ENCODE assay signal across 15 cellular contexts in genomic region chr2:10978112-10978670, GRCh38.
"Had no signal": no experiment of that assay in that cellular context is flagged by ENCODE, and none has a peak within 500 bp of the region (broad histone marks: within the 10 kb centered on the region; RNA-seq: fewer than 3 reads in every experiment).

No MANE protein-coding gene starts in this region.

- H3K36me3 Mint-ChIP-seq: immature natural killer cell; natural killer cell; stimulated activated memory B cell treated with anti-CD40 and anti-IgM and Interleukin-4, amounts not matched to agents 10 μg/mL and 1 μg/mL and 100 μg/mL, for 72 hours had no signal

- FAIRE-seq: bronchial epithelial cell, colon, endometrium, TTC549 had no signal

- H3K4me1 ChIP-seq: tibial nerve, uterus had no signal

- H3K9me3 ChIP-seq: tibial nerve, uterus had no signal

- DNase-seq: activated CD4-positive, alpha-beta T cell treated with anti-CD3 and anti-CD28 coated beads, Interleukin-2, amount 50 U/mL, for 1 hour; activated naive CD4-positive, alpha-beta T cell treated with anti-CD3 and anti-CD28 coated beads for 36 hours; activated naive CD8-positive, alpha-beta T cell treated with anti-CD3 and anti-CD28 coated beads, Interleukin-2, amount 50 U/mL, for 24 hours; immature natural killer cell; natural killer cell; stimulated activated CD4-positive, alpha-beta T cell treated with anti-CD3 and anti-CD28 coated beads, Interleukin-2, amount 100 ng/mL, for 48 hours; SW 1271; uterus had no signal

- H3K27me3 ChIP-seq: tibial nerve, uterus had no signal

- H3K36me3 ChIP-seq: tibial nerve, uterus had no signal

- H3K4me3 Mint-ChIP-seq: activated naive CD4-positive, alpha-beta T cell treated with anti-CD3 and anti-CD28 coated beads for 36 hours; activated naive CD8-positive, alpha-beta T cell treated with anti-CD3 and anti-CD28 coated beads, Interleukin-2, amount 50 U/mL, for 24 hours; immature natural killer cell; natural killer cell; stimulated activated memory B cell treated with anti-CD40 and anti-IgM and Interleukin-4, amounts not matched to agents 10 μg/mL and 1 μg/mL and 100 μg/mL, for 72 hours had no signal

- H3K27ac Mint-ChIP-seq: activated naive CD4-positive, alpha-beta T cell treated with anti-CD3 and anti-CD28 coated beads for 36 hours; activated naive CD8-positive, alpha-beta T cell treated with anti-CD3 and anti-CD28 coated beads, Interleukin-2, amount 50 U/mL, for 24 hours; immature natural killer cell; natural killer cell; stimulated activated memory B cell treated with anti-CD40 and anti-IgM and Interleukin-4, amounts not matched to agents 10 μg/mL and 1 μg/mL and 100 μg/mL, for 72 hours had no signal

- H3K27ac ChIP-seq: tibial nerve, uterus had no signal

- ATAC-seq: activated naive CD8-positive, alpha-beta T cell treated with anti-CD3 and anti-CD28 coated beads, Interleukin-2, amount 50 U/mL, for 24 hours; natural killer cell; stimulated activated memory B cell treated with anti-CD40 and anti-IgM and Interleukin-4, amounts not matched to agents 10 μg/mL and 1 μg/mL and 100 μg/mL, for 72 hours had no signal

- H3K9me3 Mint-ChIP-seq: activated naive CD4-positive, alpha-beta T cell treated with anti-CD3 and anti-CD28 coated beads for 36 hours; immature natural killer cell; natural killer cell had no signal

- H3K4me3 ChIP-seq: lung, tibial nerve, uterus had no signal
